Comparison of ENCODE assay signal across 9 cellular contexts in the genomic region with DNA sequence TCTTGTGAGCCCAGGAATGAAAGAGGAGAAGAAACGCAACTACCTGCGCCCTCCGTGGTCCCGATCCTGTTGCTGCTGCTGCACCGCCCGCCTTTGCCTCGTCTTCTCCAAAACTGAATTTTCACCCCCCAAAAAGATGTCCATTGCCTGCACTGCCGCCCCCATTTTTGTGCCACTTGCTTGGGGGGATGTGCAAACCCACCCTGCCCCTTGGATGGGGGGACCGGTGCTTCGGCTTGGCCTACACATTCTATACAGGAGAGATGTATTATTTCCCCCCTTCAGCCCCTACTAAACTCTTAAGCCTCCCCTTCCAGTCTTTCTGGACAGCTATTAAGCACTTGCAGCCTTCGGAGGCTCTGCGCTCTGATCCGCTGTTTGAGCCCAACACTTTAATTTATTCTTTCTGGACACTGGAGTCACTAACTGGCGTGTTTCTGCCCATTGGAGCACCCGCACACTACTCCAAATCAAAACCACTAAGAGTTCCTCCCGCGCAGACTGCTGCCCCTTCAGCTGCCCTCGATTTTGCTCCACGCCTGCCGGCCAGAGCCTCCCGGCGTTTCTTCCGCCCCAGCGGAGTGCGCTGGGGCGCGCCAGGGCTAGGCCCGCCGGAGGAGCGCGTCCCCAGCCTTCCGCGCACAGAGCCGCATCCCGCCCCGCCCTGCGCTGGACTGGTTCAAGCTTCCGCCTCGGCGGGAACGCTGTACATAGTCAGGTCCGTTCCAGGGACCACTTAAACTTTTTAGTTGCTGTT. TPM values are rescaled to one million over a fixed set of nuclear protein-coding genes. Genes with fewer than 3 reads are reported as not detected.
DNase-seq lines count a peak whose midpoint lies in the region; ATAC-seq and TF ChIP-seq lines count a peak whose summit lies in the region.
"Had no signal": no experiment of that assay in that cellular context is flagged by ENCODE, and none has a peak within 500 bp of the region (broad histone marks: within the 10 kb centered on the region; RNA-seq: fewer than 3 reads in every experiment).

No MANE protein-coding gene starts in this region.

- H3K27ac Mint-ChIP-seq in CD14-positive monocyte (no peak overlapping the region), GM23338 (no peak overlapping the region)

- H4K20me1 ChIP-seq in GM23338 (replicated peaks; ENCODE audit: insufficient read depth): peaks cover 13% of the 10 kb centered on the region

- H3K36me3 Mint-ChIP-seq in CD14-positive monocyte (peaks cover 18 to 37% of the 10 kb centered on the region in 2 donors), GM23338 (ENCODE audit: low read depth) (peaks cover 9% of the 10 kb centered on the region; the same call in 2 of the 3 replicates)

- peaks cover 94 to 98% (median 98%) of the 10 kb centered on the region in 3 donors for H3K27me3 Mint-ChIP-seq in CD14-positive monocyte (ENCODE audit: low read depth in 3 of 3)
- peaks cover 99% of the 10 kb centered on the region for H3K27me3 Mint-ChIP-seq in GM23338 (ENCODE audit: insufficient read depth, low read depth, poor library complexity)

- no peak for TF ChIP-seq CTCF in CD14-positive monocyte (IDR thresholded peaks at IDR 0.05)
- no peak for TF ChIP-seq CTCF in GM23338 (conservative IDR thresholded peaks at IDR 0.05; ENCODE audit: low read depth in 2 of 2)
- no peak for TF ChIP-seq CTCF in left lung (IDR thresholded peaks at IDR 0.05)

- DNase-seq in CD14-positive monocyte (ENCODE audit: low spot score) (no peak), GM23338 (ENCODE audit: low spot score) (peak; percentile 77), left lung (no peak), NCI-H2029 treated with DMSO at 0.1 percent for 48 hours (lab: John Stamatoyannopoulos, UW) (no peak), SW480 (ENCODE audit: low spot score) (no peak), COR-L47 (lab: John Stamatoyannopoulos, UW) (no peak), sciatic nerve (ENCODE audit: low spot score) (no peak)
- DNase-seq in activated CD8-positive, alpha-beta memory T cell treated with anti-CD3 and anti-CD28 coated beads, Interleukin-2, amount 50 U/mL, for 48 hours: peak; percentile 66
- DNase-seq: stimulated activated naive CD4-positive, alpha-beta T cell had no signal

- peaks cover 37% of the 10 kb centered on the region for H3F3A ChIP-seq in GM23338 (replicated peaks; ENCODE audit: low read depth)

- H3K79me2 ChIP-seq in GM23338 (replicated peaks; ENCODE audit: insufficient read depth): no peaks in the 10 kb centered on the region

- peaks cover 0 to 57% (median 46%) of the 10 kb centered on the region in 7 donors for H3K9me3 Mint-ChIP-seq in CD14-positive monocyte
- H3K9me3 Mint-ChIP-seq in GM23338: peaks cover 11% of the 10 kb centered on the region

- intact Hi-C loops in CD14-positive monocyte (cut with micrococcal nuclease) (no loop called here), left lung (cut with DNase I) (no loop called here), sciatic nerve (cut with DNase I) (no loop called here)

- H3K9me2 ChIP-seq in GM23338 (ENCODE audit: insufficient read depth): no peaks in the 10 kb centered on the region

- H3K4me1 Mint-ChIP-seq in CD14-positive monocyte (peaks cover 75% of the 10 kb centered on the region), GM23338 (peaks cover 68% of the 10 kb centered on the region)

- H3K27me3 ChIP-seq in GM23338 (ENCODE audit: insufficient read depth) (peaks cover 100% of the 10 kb centered on the region), left lung (peaks cover 99 to 100% of the 10 kb centered on the region in 2 donors)

- H3K4me1 ChIP-seq in GM23338 (ENCODE audit: insufficient read depth) (peaks cover 70% of the 10 kb centered on the region), left lung (peaks cover 28 to 73% of the 10 kb centered on the region in 2 donors)

- H3K4me2 ChIP-seq in GM23338: peak overlapping the region; percentile 96

- no peak overlapping the region; the same call in 1 of the 2 replicates for H2AFZ ChIP-seq in GM23338

- H3K27ac ChIP-seq in GM23338 (ENCODE audit: low read depth) (no peak overlapping the region), left lung (no peak overlapping the region)

- H3K4me3 ChIP-seq in GM23338: peak overlapping the region; percentile 89
- no peak overlapping the region for H3K4me3 ChIP-seq in left lung

- H3K4me3 Mint-ChIP-seq in CD14-positive monocyte (peak overlapping the region; percentile 66 to 97), GM23338 (peak overlapping the region; percentile 70)

- H3K36me3 ChIP-seq in GM23338 (ENCODE audit: insufficient read depth) (no peaks in the 10 kb centered on the region), left lung (no peaks in the 10 kb centered on the region)

- no peaks in the 10 kb centered on the region for H3K9me3 ChIP-seq in left lung

- ATAC-seq in GM23338 (peak; percentile 5), left lung (peak; percentile 26), sciatic nerve (no peak)

TF ChIP-seq in GM23338, 12 proteins besides CTCF, POLR2A, EP300 and RAD21 (continues in another document):
- TF ChIP-seq, protein P1, sequence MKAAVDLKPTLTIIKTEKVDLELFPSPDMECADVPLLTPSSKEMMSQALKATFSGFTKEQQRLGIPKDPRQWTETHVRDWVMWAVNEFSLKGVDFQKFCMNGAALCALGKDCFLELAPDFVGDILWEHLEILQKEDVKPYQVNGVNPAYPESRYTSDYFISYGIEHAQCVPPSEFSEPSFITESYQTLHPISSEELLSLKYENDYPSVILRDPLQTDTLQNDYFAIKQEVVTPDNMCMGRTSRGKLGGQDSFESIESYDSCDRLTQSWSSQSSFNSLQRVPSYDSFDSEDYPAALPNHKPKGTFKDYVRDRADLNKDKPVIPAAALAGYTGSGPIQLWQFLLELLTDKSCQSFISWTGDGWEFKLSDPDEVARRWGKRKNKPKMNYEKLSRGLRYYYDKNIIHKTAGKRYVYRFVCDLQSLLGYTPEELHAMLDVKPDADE (IDR thresholded peaks at IDR 0.05): no peak
- no peak for TF ChIP-seq NANOG (IDR thresholded peaks at IDR 0.05; ENCODE audit: borderline replicate concordance)
- no peak for TF ChIP-seq ZNF114 (CRISPR knock-in tag; IDR thresholded peaks at IDR 0.05)
- no peak for TF ChIP-seq ZNF331 (CRISPR knock-in tag; IDR thresholded peaks at IDR 0.05; ENCODE audit: low read depth)
- no peak for TF ChIP-seq STAT1 (IDR thresholded peaks at IDR 0.05; ENCODE audit: unreplicated experiment)
- TF ChIP-seq EZH2phosphoT487 (IDR thresholded peaks at IDR 0.05; ENCODE audit: unreplicated experiment): peak; percentile 65
- no peak for TF ChIP-seq JUNB (IDR thresholded peaks at IDR 0.05; ENCODE audit: unreplicated experiment)

RNA-seq across cellular contexts. Expression of a gene that starts 5.9 kb away (rescaled TPM):
- not detected for polyA plus RNA-seq in CD14-positive monocyte
- total RNA-seq in GM23338 (2014; rRNA removed; shearing (Covaris generic)): 0.74 and 1.3 TPM in 2 replicates
- 1.1 and 2.2 TPM in 2 replicates for polyA plus RNA-seq in GM23338 (2016; fragmentation: Nextera tagmentation; extraction: Ambion mirVana)
- under 1 TPM; 0.12 to 0.55 TPM for total RNA-seq in left lung
- not detected for total RNA-seq in sciatic nerve

Comparison
In these comparisons a context has a peak if more than half of its experiments do, and no peak if none do; other contexts are left out.
1. DNase-seq: peak in GM23338 (single experiment) and activated CD8-positive, alpha-beta memory T cell treated with anti-CD3 and anti-CD28 coated beads, Interleukin-2, amount 50 U/mL, for 48 hours (single experiment); none in CD14-positive monocyte (single experiment), left lung (0 of 2), NCI-H2029 treated with DMSO at 0.1 percent for 48 hours (single experiment), SW480 (single experiment), COR-L47 (single experiment) and sciatic nerve (single experiment).